In genomic region chr15:39918688-39919385, GRCh38 we compare ENCODE assay signal across 8 cellular contexts. TPM values are rescaled to one million over a fixed set of nuclear protein-coding genes. Genes with fewer than 3 reads are reported as not detected.
A peak's percentile ranks its signal among the peaks of the same experiment; 100 is the strongest.
DNase-seq lines count a peak whose midpoint lies in the region; ATAC-seq and TF ChIP-seq lines count a peak whose summit lies in the region.

No MANE protein-coding gene starts in this region.

- ATAC-seq in T-cell (replicated peaks in 1 of 4) (no peak), gastrocnemius medialis (no peak), HG03108 (IDR thresholded peaks at IDR 0.05; ENCODE audit: unreplicated experiment) (no peak)

- H3K27ac ChIP-seq in gastrocnemius medialis = no peak overlapping the region

- intact Hi-C loops in gastrocnemius medialis (cut with DNase I; ENCODE audit: low total_unique reads) = loop anchor here (2.0 kb wide), 1 partner anchor 16 kb away; the partner anchor contains the start of gene EIF2AK4

- peak overlapping the region; percentile 65 to 79 (median 68) for H3K4me3 Mint-ChIP-seq in T-cell

- H3K4me1 ChIP-seq in gastrocnemius medialis = no peaks in the 10 kb centered on the region

- no peaks in the 10 kb centered on the region for H3K36me3 ChIP-seq in gastrocnemius medialis

- TF ChIP-seq POLR2A in gastrocnemius medialis (IDR thresholded peaks at IDR 0.05) = no peak

- in situ Hi-C loops in gastrocnemius medialis (cut with MboI; ENCODE audit: low sequenced_read_pairs in 4 of 4) = loop anchor here in 1 of 4 donors (25.0 kb wide), 1 partner anchor 132 kb away; the partner anchor contains the start of gene FSIP1

- CTCF ChIA-PET in T-cell (lab: Charles Lee) = no interaction called here

- H3K27me3 ChIP-seq in gastrocnemius medialis = peaks cover 10 to 26% (median 16%) of the 10 kb centered on the region in 3 donors

- DNase-seq in GM04503 (ENCODE audit: low read depth) (peak; percentile 90), T-cell (no peak), fibroblast of villous mesenchyme (ENCODE audit: low read depth) (peak; percentile 73), gastrocnemius medialis (no peak), Kasumi-1 (lab: John Stamatoyannopoulos, UW) (no peak)
- DNase-seq in central memory CD4-positive, alpha-beta T cell = no peak
- no peak for DNase-seq in activated CD4-positive, alpha-beta T cell treated with anti-CD3 and anti-CD28 coated beads for 1 hour

- TF ChIP-seq CTCF in fibroblast of villous mesenchyme (IDR thresholded peaks at IDR 0.05; ENCODE audit: insufficient read depth, low read depth, low read length) (no peak), gastrocnemius medialis (IDR thresholded peaks at IDR 0.05 in 4 of 5, conservative IDR thresholded peaks at IDR 0.05 in 1 of 5) (no peak)

- peaks cover 8 to 14% (median 11%) of the 10 kb centered on the region in 3 donors for H3K4me1 Mint-ChIP-seq in T-cell

- H3K4me3 ChIP-seq in fibroblast of villous mesenchyme (ENCODE audit: low read depth, low read length) (peak overlapping the region; percentile 77), gastrocnemius medialis (peak overlapping the region in 3 of 4 donors; percentile 54 to 95 (median 80))

- no peaks in the 10 kb centered on the region for H3K36me3 Mint-ChIP-seq in T-cell

- H3K27me3 Mint-ChIP-seq in T-cell = peaks cover 18 to 21% of the 10 kb centered on the region in 2 donors

- POLR2A ChIA-PET in T-cell (lab: Charles Lee) = no interaction called here

- peak overlapping the region in 1 of 2 donors; percentile 4 for H3K27ac Mint-ChIP-seq in T-cell

- no peaks in the 10 kb centered on the region for H3K9me3 ChIP-seq in gastrocnemius medialis

- peaks cover 0 to 5% (median 0%) of the 10 kb centered on the region in 3 donors for H3K9me3 Mint-ChIP-seq in T-cell

RNA-seq across cellular contexts. Expression of gene GPR176, which starts 1.2 kb away (rescaled TPM):
- total RNA-seq in T-cell (under 1 TPM in 2 of 5 donors, not detected in 3; 0.15 to 0.30 TPM), fibroblast of villous mesenchyme (111 and 120 TPM in 2 replicates), gastrocnemius medialis (1 to 10 TPM; 1.1 to 3.0 (median 1.7) TPM)

RNA-seq across cellular contexts. Expression of gene EIF2AK4, which starts 15.1 kb away (rescaled TPM):
- total RNA-seq in T-cell (10 to 100 TPM; 12.1 to 17.3 (median 14.5) TPM), fibroblast of villous mesenchyme (70.2 and 104 TPM in 2 replicates), gastrocnemius medialis (10 to 100 TPM; 18.8 to 37.5 (median 30.0) TPM)

Comparison
In these comparisons a context has a peak if more than half of its experiments do, and no peak if none do; other contexts are left out.
1. DNase-seq: peak in GM04503 (single experiment) and fibroblast of villous mesenchyme (single experiment); none in T-cell (0 of 34), gastrocnemius medialis (0 of 2), central memory CD4-positive, alpha-beta T cell (single experiment), Kasumi-1 (0 of 2) and activated CD4-positive, alpha-beta T cell treated with anti-CD3 and anti-CD28 coated beads for 1 hour (single experiment).
2. RNA of gene GPR176, which starts 1.2 kb away (total RNA-seq): 111 to 120 TPM in fibroblast of villous mesenchyme; 1.1 to 3.0 TPM in gastrocnemius medialis and 0.15 to 0.30 TPM in T-cell; every median in the first group is over 10 times any median in the second.